11 cellular contexts compared by ENCODE assay signal in genomic region chr3:197953325-197953724, GRCh38. TPM values are rescaled to one million over a fixed set of nuclear protein-coding genes. Genes with fewer than 3 reads are reported as not detected.
DNase-seq lines count a peak whose midpoint lies in the region; ATAC-seq and TF ChIP-seq lines count a peak whose summit lies in the region.
"Had no signal": no experiment of that assay in that cellular context is flagged by ENCODE, and none has a peak within 500 bp of the region (broad histone marks: within the 10 kb centered on the region; RNA-seq: fewer than 3 reads in every experiment).

No MANE protein-coding gene starts in this region.

- no peak for ATAC-seq in heart left ventricle
- ATAC-seq in Right ventricle myocardium superior (ENCODE audit: poor library complexity) = no peak
- ATAC-seq in stimulated activated naive B cell treated with anti-CD40 and anti-IgM and Interleukin-4, amounts not matched to agents 10 μg/mL and 1 μg/mL and 100 μg/mL, for 72 hours (replicated peaks) = no peak
- ATAC-seq in HG02798 (IDR thresholded peaks at IDR 0.05; ENCODE audit: poor library complexity, unreplicated experiment) = no peak
- no peak for ATAC-seq in GM18861 (IDR thresholded peaks at IDR 0.05; ENCODE audit: unreplicated experiment)

- H3K4me3 ChIP-seq in heart left ventricle (peak overlapping the region in 1 of 12 donors; percentile 10), SK-N-MC (peak overlapping the region; percentile 93), endodermal cell (ENCODE audit: low read length) (peak overlapping the region; percentile 94)

- H3K4me3 Mint-ChIP-seq in endodermal cell = peak overlapping the region; percentile 97
- peak overlapping the region; percentile 64 to 66 for H3K4me3 Mint-ChIP-seq in stimulated activated naive B cell treated with anti-CD40 and anti-IgM and Interleukin-4, amounts not matched to agents 10 μg/mL and 1 μg/mL and 100 μg/mL, for 72 hours

- WGBS in heart left ventricle, 4 donors = 30 to 40% (median 30%) methylated on average over 6 of the region's 6 CpGs
- 93 to 95% methylated on average over 5 to 6 of the region's 6 CpGs for WGBS in endodermal cell (ENCODE audit: insufficient coverage in 1 of 2, insufficient read length in 1 of 2), 2 experiments

- H3K36me3 ChIP-seq in heart left ventricle (peaks cover 4 to 71% (median 60%) of the 10 kb centered on the region in 9 donors), SK-N-MC (ENCODE audit: insufficient read depth, low read length) (peaks cover 69% of the 10 kb centered on the region), endodermal cell (ENCODE audit: control insufficient read depth, insufficient read depth, low read length) (peaks cover 62% of the 10 kb centered on the region)

- no peaks in the 10 kb centered on the region for H3K27me3 Mint-ChIP-seq in endodermal cell (ENCODE audit: insufficient read depth)
- H3K27me3 Mint-ChIP-seq in stimulated activated naive B cell treated with anti-CD40 and anti-IgM and Interleukin-4, amounts not matched to agents 10 μg/mL and 1 μg/mL and 100 μg/mL, for 72 hours = no peaks in the 10 kb centered on the region

- peaks cover 56% of the 10 kb centered on the region for H3K36me3 Mint-ChIP-seq in endodermal cell (ENCODE audit: low read depth)
- peaks cover 55 to 73% of the 10 kb centered on the region in 2 donors for H3K36me3 Mint-ChIP-seq in stimulated activated naive B cell treated with anti-CD40 and anti-IgM and Interleukin-4, amounts not matched to agents 10 μg/mL and 1 μg/mL and 100 μg/mL, for 72 hours

- DNase-seq in heart left ventricle (no peak), Right ventricle myocardium superior (no peak), SK-N-MC (ENCODE audit: low read depth, low spot score) (no peak), endodermal cell (no peak), NCI-H345 (lab: John Stamatoyannopoulos, UW) (no peak)
- DNase-seq in stimulated activated naive B cell treated with anti-CD40 and anti-IgM and Interleukin-4, amounts not matched to agents 10 μg/mL and 1 μg/mL and 100 μg/mL, for 72 hours = no peak
- DNase-seq: hippocampal formation, Karpas-422, NCI-H446 treated with DMSO at 0.1 percent for 48 hours had no signal

- H3K9ac ChIP-seq in SK-N-MC (ENCODE audit: insufficient read length) (peak overlapping the region; percentile 34), endodermal cell (ENCODE audit: extremely low read depth, low read length, poor library complexity, severe bottlenecking) (no peak overlapping the region)

- H3K27ac ChIP-seq in heart left ventricle (peak overlapping the region in 11 of 12 donors; percentile 29 to 89 (median 62)), SK-N-MC (peak overlapping the region; percentile 93), endodermal cell (ENCODE audit: low read depth, low read length) (no peak overlapping the region)

- H3K27me3 ChIP-seq in heart left ventricle (no peaks in the 10 kb centered on the region), endodermal cell (ENCODE audit: control insufficient read depth, insufficient read depth, low read length, poor library complexity, severe bottlenecking) (no peaks in the 10 kb centered on the region)

- TF ChIP-seq CTCF in heart left ventricle (IDR thresholded peaks at IDR 0.05) = no peak
- no peak for TF ChIP-seq CTCF in endodermal cell (conservative IDR thresholded peaks at IDR 0.05)

- peak overlapping the region; percentile 75 for H3K27ac Mint-ChIP-seq in endodermal cell
- peak overlapping the region; percentile 92 for H3K27ac Mint-ChIP-seq in stimulated activated naive B cell treated with anti-CD40 and anti-IgM and Interleukin-4, amounts not matched to agents 10 μg/mL and 1 μg/mL and 100 μg/mL, for 72 hours

- TF ChIP-seq POLR2A in heart left ventricle (IDR thresholded peaks at IDR 0.05) = no peak

- H3K9me3 ChIP-seq in heart left ventricle = no peaks in the 10 kb centered on the region
- no peaks in the 10 kb centered on the region for H3K9me3 ChIP-seq in SK-N-MC (ENCODE audit: low read depth, low read length)
- no peaks in the 10 kb centered on the region for H3K9me3 ChIP-seq in endodermal cell (ENCODE audit: control insufficient read depth, low read length)

- H3K4me1 Mint-ChIP-seq in endodermal cell = peaks cover 11% of the 10 kb centered on the region
- H3K4me1 Mint-ChIP-seq in stimulated activated naive B cell treated with anti-CD40 and anti-IgM and Interleukin-4, amounts not matched to agents 10 μg/mL and 1 μg/mL and 100 μg/mL, for 72 hours = peaks cover 29 to 69% of the 10 kb centered on the region in 2 donors

- intact Hi-C loops in heart left ventricle (cut with DNase I) = no loop called here
- intact Hi-C loops in Right ventricle myocardium superior (cut with DNase I) = no loop called here

- H3K9me3 Mint-ChIP-seq in endodermal cell = no peaks in the 10 kb centered on the region
- peaks cover 1% of the 10 kb centered on the region in 2 donors for H3K9me3 Mint-ChIP-seq in stimulated activated naive B cell treated with anti-CD40 and anti-IgM and Interleukin-4, amounts not matched to agents 10 μg/mL and 1 μg/mL and 100 μg/mL, for 72 hours

- H3K4me1 ChIP-seq in heart left ventricle = peaks cover 10 to 71% (median 39%) of the 10 kb centered on the region in 12 donors
- peaks cover 6% of the 10 kb centered on the region for H3K4me1 ChIP-seq in endodermal cell (ENCODE audit: control insufficient read depth, insufficient read depth, low read length)

RNA-seq across cellular contexts. Expression of gene RPL35A, which starts 3.3 kb away (rescaled TPM):
- 100 to 1,000 TPM; 374 to 941 (median 729) TPM for total RNA-seq in heart left ventricle
- polyA plus RNA-seq in heart left ventricle = 1,000 to 10,000 TPM; 1,426 to 1,760 TPM
- 671 TPM for total RNA-seq in Right ventricle myocardium superior
- 1,000 to 10,000 TPM; 1,211 to 1,450 TPM for total RNA-seq in endodermal cell
- 1,620 TPM for polyA plus RNA-seq in endodermal cell (2013, experiment 1 of 2)
- 1,552 TPM for polyA plus RNA-seq in endodermal cell (2013, experiment 2 of 2)

RNA-seq across cellular contexts. Expression of gene LMLN, which starts 6.7 kb away (rescaled TPM):
- total RNA-seq in heart left ventricle (10 to 100 TPM in 3 of 9 donors, 1 to 10 TPM in 6; 4.1 to 17.1 (median 9.0) TPM), Right ventricle myocardium superior (8.8 TPM), endodermal cell (10 to 100 TPM; 10.0 to 10.5 TPM)
- 1 to 10 TPM; 2.5 to 5.7 TPM for polyA plus RNA-seq in heart left ventricle
- polyA plus RNA-seq in endodermal cell (2013, experiment 1 of 2) = 7.1 TPM
- polyA plus RNA-seq in endodermal cell (2013, experiment 2 of 2) = 8.2 TPM
